ENCODE assay signal across 6 cellular contexts in genomic region chr2:51222106-51222505, GRCh38.
"Had no signal": no experiment of that assay in that cellular context is flagged by ENCODE, and none has a peak within 500 bp of the region (broad histone marks: within the 10 kb centered on the region; RNA-seq: fewer than 3 reads in every experiment).

No MANE protein-coding gene starts in this region.

- H3K27ac ChIP-seq: HL-60 had no signal

- H3K4me3 ChIP-seq: GM23338 had no signal

- DNase-seq: H9, HCEC 1CT, KBM-7 had no signal

- H3K4me2 ChIP-seq: GM23338 had no signal

- H2AFZ ChIP-seq: GM23338 had no signal

- ATAC-seq: GM23338, HepG2 had no signal
